21 cellular contexts compared by ENCODE assay signal in genomic region chr1:58156124-58156468, GRCh38.
DNase-seq lines count a peak whose midpoint lies in the region; ATAC-seq, FAIRE-seq and TF ChIP-seq lines count a peak whose summit lies in the region.
"Had no signal": no experiment of that assay in that cellular context is flagged by ENCODE, and none has a peak within 500 bp of the region (broad histone marks: within the 10 kb centered on the region; RNA-seq: fewer than 3 reads in every experiment).

No MANE protein-coding gene starts in this region.

- CTCF ChIA-PET in activated CD8-positive, alpha-beta memory T cell treated with anti-CD3 and anti-CD28 coated beads, Interleukin-2, amount 10 ng/mL, durations not matched to agents 7 days and 5 days (lab: Charles Lee): no interaction called here

- H3K27ac Mint-ChIP-seq in naive thymus-derived CD8-positive, alpha-beta T cell: no peak overlapping the region
- H3K27ac Mint-ChIP-seq in activated CD8-positive, alpha-beta memory T cell treated with anti-CD3 and anti-CD28 coated beads, Interleukin-2, amount 10 ng/mL, durations not matched to agents 7 days and 5 days: no peak overlapping the region
- H3K27ac Mint-ChIP-seq: activated CD8-positive, alpha-beta T cell treated with anti-CD3 and anti-CD28 coated beads for 36 hours; CD14-positive monocyte; H9; natural killer cell; stimulated activated naive CD8-positive, alpha-beta T cell treated with anti-CD3 and anti-CD28 coated beads, Interleukin-15, Interleukin-2, amounts not matched to agents 100 ng/mL and 50 ng/mL, for 24 hours had no signal

- H3K4me1 Mint-ChIP-seq in naive thymus-derived CD8-positive, alpha-beta T cell: no peaks in the 10 kb centered on the region
- no peaks in the 10 kb centered on the region for H3K4me1 Mint-ChIP-seq in activated CD8-positive, alpha-beta memory T cell treated with anti-CD3 and anti-CD28 coated beads, Interleukin-2, amount 10 ng/mL, durations not matched to agents 7 days and 5 days
- H3K4me1 Mint-ChIP-seq: CD14-positive monocyte, natural killer cell had no signal

- no peaks in the 10 kb centered on the region for H3K4me1 ChIP-seq in breast epithelium
- H3K4me1 ChIP-seq: Peyer's patch, psoas muscle, spleen, upper lobe of right lung had no signal

- intact Hi-C loops in breast epithelium (cut with DNase I; ENCODE audit: low total_unique reads): no loop called here

- no peak for TF ChIP-seq POLR2A in breast epithelium (IDR thresholded peaks at IDR 0.05)

- H3K4me3 Mint-ChIP-seq in naive thymus-derived CD8-positive, alpha-beta T cell: no peak overlapping the region
- H3K4me3 Mint-ChIP-seq in activated CD8-positive, alpha-beta memory T cell treated with anti-CD3 and anti-CD28 coated beads, Interleukin-2, amount 10 ng/mL, durations not matched to agents 7 days and 5 days: no peak overlapping the region
- H3K4me3 Mint-ChIP-seq: activated CD8-positive, alpha-beta T cell treated with anti-CD3 and anti-CD28 coated beads for 36 hours; CD14-positive monocyte; H9; natural killer cell; stimulated activated naive CD8-positive, alpha-beta T cell treated with anti-CD3 and anti-CD28 coated beads, Interleukin-15, Interleukin-2, amounts not matched to agents 100 ng/mL and 50 ng/mL, for 24 hours had no signal

- TF ChIP-seq CTCF in GM06990 (IDR thresholded peaks at IDR 0.05; ENCODE audit: insufficient read depth, low read length, poor library complexity, severe bottlenecking): no peak
- no peak for TF ChIP-seq CTCF in breast epithelium (IDR thresholded peaks at IDR 0.05)

- H3K4me3 ChIP-seq in GM06990 (replicated peaks; ENCODE audit: low read depth, low read length) (no peak overlapping the region), breast epithelium (no peak overlapping the region)
- H3K4me3 ChIP-seq: Peyer's patch, psoas muscle, spleen, upper lobe of right lung had no signal

- FAIRE-seq in GM19239 (lab: Jason Lieb, UNC): peak; percentile 52
- FAIRE-seq: A204.1 had no signal

- H3K27me3 ChIP-seq in GM06990 (replicated peaks; ENCODE audit: control insufficient read depth, insufficient read depth, low read length) (no peaks in the 10 kb centered on the region), breast epithelium (no peaks in the 10 kb centered on the region)
- H3K27me3 ChIP-seq: Peyer's patch, spleen, upper lobe of right lung had no signal

- no peaks in the 10 kb centered on the region for H3K9me3 Mint-ChIP-seq in naive thymus-derived CD8-positive, alpha-beta T cell
- H3K9me3 Mint-ChIP-seq in activated CD8-positive, alpha-beta memory T cell treated with anti-CD3 and anti-CD28 coated beads, Interleukin-2, amount 10 ng/mL, durations not matched to agents 7 days and 5 days (ENCODE audit: low read depth): no peaks in the 10 kb centered on the region
- H3K9me3 Mint-ChIP-seq: activated CD8-positive, alpha-beta T cell treated with anti-CD3 and anti-CD28 coated beads for 36 hours; H9; natural killer cell; stimulated activated naive CD8-positive, alpha-beta T cell treated with anti-CD3 and anti-CD28 coated beads, Interleukin-15, Interleukin-2, amounts not matched to agents 100 ng/mL and 50 ng/mL, for 24 hours had no signal

- no peaks in the 10 kb centered on the region for H3K36me3 ChIP-seq in GM06990 (ENCODE audit: control insufficient read depth, insufficient read depth, low read length)
- no peaks in the 10 kb centered on the region for H3K36me3 ChIP-seq in breast epithelium
- H3K36me3 ChIP-seq: Peyer's patch, spleen, upper lobe of right lung had no signal

- peaks cover 0 to 2% (median 0%) of the 10 kb centered on the region in 5 donors for H3K27me3 Mint-ChIP-seq in naive thymus-derived CD8-positive, alpha-beta T cell
- no peaks in the 10 kb centered on the region for H3K27me3 Mint-ChIP-seq in activated CD8-positive, alpha-beta memory T cell treated with anti-CD3 and anti-CD28 coated beads, Interleukin-2, amount 10 ng/mL, durations not matched to agents 7 days and 5 days
- H3K27me3 Mint-ChIP-seq: activated CD8-positive, alpha-beta T cell treated with anti-CD3 and anti-CD28 coated beads for 36 hours; stimulated activated naive CD8-positive, alpha-beta T cell treated with anti-CD3 and anti-CD28 coated beads, Interleukin-15, Interleukin-2, amounts not matched to agents 100 ng/mL and 50 ng/mL, for 24 hours had no signal

- DNase-seq in GM06990 (ENCODE audit: extremely low read depth, insufficient read length) (peak; percentile 16), GM19239 (ENCODE audit: insufficient read length, low spot score) (no peak), KBM-7 (no peak), breast epithelium (ENCODE audit: low spot score in 2 of 2) (no peak)
- DNase-seq in naive thymus-derived CD8-positive, alpha-beta T cell: no peak
- DNase-seq in activated CD8-positive, alpha-beta memory T cell treated with anti-CD3 and anti-CD28 coated beads, Interleukin-2, amount 10 ng/mL, durations not matched to agents 7 days and 5 days: no peak
- DNase-seq: activated CD8-positive, alpha-beta T cell treated with anti-CD3 and anti-CD28 coated beads for 36 hours; cerebellar nuclear complex; DMS79 treated with DMSO at 0.1 percent for 48 hours; foreskin fibroblast; H9; natural killer cell; Peyer's patch; psoas muscle; spleen; upper lobe of right lung had no signal

- no peak overlapping the region for H3K27ac ChIP-seq in breast epithelium
- H3K27ac ChIP-seq: Peyer's patch, psoas muscle, spleen, upper lobe of right lung had no signal

- peak; percentile 57 for ATAC-seq in HG02763 (IDR thresholded peaks at IDR 0.05; ENCODE audit: unreplicated experiment)
- ATAC-seq in HG03575 (IDR thresholded peaks at IDR 0.05; ENCODE audit: extremely low read depth, insufficient number of reproducible peaks, low FRiP score, unreplicated experiment): peak; percentile 54
- ATAC-seq in naive thymus-derived CD8-positive, alpha-beta T cell: no peak
- ATAC-seq in activated CD8-positive, alpha-beta memory T cell treated with anti-CD3 and anti-CD28 coated beads, Interleukin-2, amount 10 ng/mL, durations not matched to agents 7 days and 5 days: no peak
- ATAC-seq: activated CD8-positive, alpha-beta T cell treated with anti-CD3 and anti-CD28 coated beads for 36 hours; natural killer cell had no signal

- no peaks in the 10 kb centered on the region for H3K9me3 ChIP-seq in breast epithelium
- H3K9me3 ChIP-seq: Peyer's patch, psoas muscle, spleen, upper lobe of right lung had no signal

- no peaks in the 10 kb centered on the region for H3K36me3 Mint-ChIP-seq in naive thymus-derived CD8-positive, alpha-beta T cell
- H3K36me3 Mint-ChIP-seq in activated CD8-positive, alpha-beta memory T cell treated with anti-CD3 and anti-CD28 coated beads, Interleukin-2, amount 10 ng/mL, durations not matched to agents 7 days and 5 days: no peaks in the 10 kb centered on the region
- H3K36me3 Mint-ChIP-seq: CD14-positive monocyte, natural killer cell had no signal

- POLR2A ChIA-PET in naive thymus-derived CD8-positive, alpha-beta T cell (lab: Charles Lee): no interaction called here

- in situ Hi-C loops in KBM-7 (cut with MboI; ENCODE audit: low pct_unique_long_range_greater_than_20kb, low sequenced_read_pairs): no loop called here

Comparison
In these comparisons a context has a peak if more than half of its experiments do, and no peak if none do; other contexts are left out.
1. ATAC-seq: peak in HG02763 (single experiment) and HG03575 (single experiment); none in naive thymus-derived CD8-positive, alpha-beta T cell (0 of 2) and activated CD8-positive, alpha-beta memory T cell treated with anti-CD3 and anti-CD28 coated beads, Interleukin-2, amount 10 ng/mL, durations not matched to agents 7 days and 5 days (single experiment).